23 cellular contexts compared by ENCODE assay signal in genomic region chr13:27104606-27105005, GRCh38.
"Had no signal": no experiment of that assay in that cellular context is flagged by ENCODE, and none has a peak within 500 bp of the region (broad histone marks: within the 10 kb centered on the region; RNA-seq: fewer than 3 reads in every experiment).

No MANE protein-coding gene starts in this region.

- H3K4me3 ChIP-seq: adrenal gland, MG63, Peyer's patch, SJCRH30 had no signal

- DNase-seq: activated CD4-positive, alpha-beta T cell treated with anti-CD3 and anti-CD28 coated beads for 48 hours; activated CD4-positive, alpha-beta T cell treated with anti-CD3 and anti-CD28 coated beads, Interleukin-2, amount 50 U/mL, for 4 hours; activated CD8-positive, alpha-beta memory T cell treated with anti-CD3 and anti-CD28 coated beads, Interleukin-2, amount 50 U/mL, for 48 hours; activated CD8-positive, alpha-beta T cell treated with anti-CD3 and anti-CD28 coated beads, Interleukin-2, amount 10 ng/mL, durations not matched to agents 7 days and 5 days; activated naive CD4-positive, alpha-beta T cell treated with anti-CD3 and anti-CD28 coated beads, Interleukin-2, amount 50 U/mL, for 16 hours; activated naive CD8-positive, alpha-beta T cell treated with anti-CD3 and anti-CD28 coated beads, Interleukin-2, amount 10 ng/mL, durations not matched to agents 7 days and 5 days; activated T-cell treated with anti-CD3 and anti-CD28 coated beads, Interleukin-2, amount 50 U/mL, for 1 hour; adrenal gland; aorta; MG63; NCI-H1105 treated with DMSO at 0.1 percent for 48 hours; NCI-H1436 treated with DMSO at 0.1 percent for 48 hours; NCI-H187 treated with DMSO at 0.1 percent for 48 hours; NCI-H2081 treated with DMSO at 0.1 percent for 48 hours; NCI-H446; NCI-H524 treated with DMSO at 0.1 percent for 48 hours; NCI-H748 treated with DMSO at 0.1 percent for 48 hours; Peyer's patch; Right ventricle myocardium superior; SJCRH30 had no signal

- H3K36me3 ChIP-seq: adrenal gland had no signal

- H3K4me1 ChIP-seq: adrenal gland, Peyer's patch had no signal

- H3K27ac ChIP-seq: adrenal gland, KMS-11, Peyer's patch, RWPE1, SJCRH30 had no signal

- H3K9ac ChIP-seq: KMS-11 had no signal

- ATAC-seq: activated CD4-positive, CD25-positive, alpha-beta regulatory T cell treated with anti-CD3 and anti-CD28 coated beads, Interleukin-2, amount 50 U/mL, for 24 hours; activated CD8-positive, alpha-beta T cell treated with anti-CD3 and anti-CD28 coated beads, Interleukin-2, amount 10 ng/mL, durations not matched to agents 7 days and 5 days had no signal

- H3K9me3 ChIP-seq: adrenal gland, MG63, Peyer's patch, SJCRH30 had no signal

- H3K27me3 ChIP-seq: adrenal gland, MG63, Peyer's patch, SJCRH30 had no signal

- H3K4me2 ChIP-seq: KMS-11 had no signal
